In the genomic region with DNA sequence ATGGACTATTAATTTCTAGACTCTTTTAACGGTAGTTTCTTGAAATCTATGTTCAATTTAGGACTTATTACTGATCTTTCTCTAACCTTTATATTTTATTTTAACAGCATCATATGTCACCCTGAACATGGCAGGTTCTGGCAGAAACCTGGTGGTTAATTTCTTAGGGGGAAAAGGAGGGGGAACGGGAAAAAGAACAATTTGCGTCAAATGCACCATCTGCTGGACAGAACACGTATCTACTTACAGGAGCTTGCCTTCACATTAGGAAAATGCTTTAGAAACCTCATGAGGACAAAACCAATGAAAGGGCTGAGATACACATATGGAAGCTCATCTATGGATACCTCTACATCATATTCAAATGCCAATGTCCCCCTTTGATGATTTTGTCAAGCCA, we compare ENCODE assay signal across 1 cellular context.
TF ChIP-seq lines count a peak whose summit lies in the region.

No MANE protein-coding gene starts in this region.

TF ChIP-seq in GM23338, 12 proteins besides CTCF, POLR2A, EP300 and RAD21 (continued from another document):
- TF ChIP-seq, protein P1, sequence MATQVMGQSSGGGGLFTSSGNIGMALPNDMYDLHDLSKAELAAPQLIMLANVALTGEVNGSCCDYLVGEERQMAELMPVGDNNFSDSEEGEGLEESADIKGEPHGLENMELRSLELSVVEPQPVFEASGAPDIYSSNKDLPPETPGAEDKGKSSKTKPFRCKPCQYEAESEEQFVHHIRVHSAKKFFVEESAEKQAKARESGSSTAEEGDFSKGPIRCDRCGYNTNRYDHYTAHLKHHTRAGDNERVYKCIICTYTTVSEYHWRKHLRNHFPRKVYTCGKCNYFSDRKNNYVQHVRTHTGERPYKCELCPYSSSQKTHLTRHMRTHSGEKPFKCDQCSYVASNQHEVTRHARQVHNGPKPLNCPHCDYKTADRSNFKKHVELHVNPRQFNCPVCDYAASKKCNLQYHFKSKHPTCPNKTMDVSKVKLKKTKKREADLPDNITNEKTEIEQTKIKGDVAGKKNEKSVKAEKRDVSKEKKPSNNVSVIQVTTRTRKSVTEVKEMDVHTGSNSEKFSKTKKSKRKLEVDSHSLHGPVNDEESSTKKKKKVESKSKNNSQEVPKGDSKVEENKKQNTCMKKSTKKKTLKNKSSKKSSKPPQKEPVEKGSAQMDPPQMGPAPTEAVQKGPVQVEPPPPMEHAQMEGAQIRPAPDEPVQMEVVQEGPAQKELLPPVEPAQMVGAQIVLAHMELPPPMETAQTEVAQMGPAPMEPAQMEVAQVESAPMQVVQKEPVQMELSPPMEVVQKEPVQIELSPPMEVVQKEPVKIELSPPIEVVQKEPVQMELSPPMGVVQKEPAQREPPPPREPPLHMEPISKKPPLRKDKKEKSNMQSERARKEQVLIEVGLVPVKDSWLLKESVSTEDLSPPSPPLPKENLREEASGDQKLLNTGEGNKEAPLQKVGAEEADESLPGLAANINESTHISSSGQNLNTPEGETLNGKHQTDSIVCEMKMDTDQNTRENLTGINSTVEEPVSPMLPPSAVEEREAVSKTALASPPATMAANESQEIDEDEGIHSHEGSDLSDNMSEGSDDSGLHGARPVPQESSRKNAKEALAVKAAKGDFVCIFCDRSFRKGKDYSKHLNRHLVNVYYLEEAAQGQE (IDR thresholded peaks at IDR 0.05; ENCODE audit: unreplicated experiment) = no peak
- no peak for TF ChIP-seq JUNB (IDR thresholded peaks at IDR 0.05; ENCODE audit: unreplicated experiment)
